Comparison of ENCODE assay signal across 19 cellular contexts in genomic region chr15:78772738-78773137, GRCh38.
"Had no signal": no experiment of that assay in that cellular context is flagged by ENCODE, and none has a peak within 500 bp of the region (broad histone marks: within the 10 kb centered on the region; RNA-seq: fewer than 3 reads in every experiment).

No MANE protein-coding gene starts in this region.

- FAIRE-seq: RCC 7860 had no signal

- DNase-seq: KBM-7, MV-4-11, NCI-H1048, NCI-H1105, NCI-H1417, NCI-H146, NCI-H1694 treated with DMSO at 0.1 percent for 48 hours, NCI-H1930, NCI-H2081, NCI-H2107, NCI-H2227 treated with DMSO at 0.1 percent for 48 hours, NCI-H510A, NCI-H524 treated with DMSO at 0.1 percent for 48 hours, NCI-H69, NCI-H774, RPMI8226, SHP77, SK-N-SH had no signal

- H3K9ac ChIP-seq: SK-N-SH had no signal

- H3K9me3 ChIP-seq: SK-N-SH had no signal
